Comparison of ENCODE assay signal across 9 cellular contexts in genomic region chr6:124961468-124961783, GRCh38. TPM values are rescaled to one million over a fixed set of nuclear protein-coding genes. Genes with fewer than 3 reads are reported as not detected.
DNase-seq lines count a peak whose midpoint lies in the region; ATAC-seq and TF ChIP-seq lines count a peak whose summit lies in the region.
"Had no signal": no experiment of that assay in that cellular context is flagged by ENCODE, and none has a peak within 500 bp of the region (broad histone marks: within the 10 kb centered on the region; RNA-seq: fewer than 3 reads in every experiment).

No MANE protein-coding gene starts in this region.

- no peaks in the 10 kb centered on the region for H3K9me3 Mint-ChIP-seq in dendritic cell treated with granulocyte-macrophage colony-stimulating factor and Interleukin-4, amounts not matched to agents 40 ng/mL and 50 ng/mL, for 4 days

- WGBS in heart left ventricle, 4 donors = 8 to 16% (median 12%) methylated on average over 6 of the region's 6 CpGs

- intact Hi-C loops in heart left ventricle (cut with DNase I) = loop anchor here (5.0 to 10.0 kb wide), 9 partner anchors 41 to 343 kb away; partner anchors contain the start of gene HDDC2 (in 1 of the 10)
- intact Hi-C loops in Right ventricle myocardium superior (cut with DNase I) = no loop called here
- intact Hi-C loops in dendritic cell treated with granulocyte-macrophage colony-stimulating factor and Interleukin-4, amounts not matched to agents 40 ng/mL and 50 ng/mL, for 4 days (cut with micrococcal nuclease) = loop anchor here (10.0 kb wide), 1 partner anchor 143 kb away; no protein-coding TSS in a partner anchor
- intact Hi-C loops in vagina (cut with DNase I) = loop anchor here (10.0 kb wide), 1 partner anchor 143 kb away; no protein-coding TSS in a partner anchor

- TF ChIP-seq CTCF in heart left ventricle (IDR thresholded peaks at IDR 0.05) = no peak
- TF ChIP-seq CTCF in vagina (IDR thresholded peaks at IDR 0.05) = no peak

- TF ChIP-seq POLR2A in heart left ventricle (IDR thresholded peaks at IDR 0.05) (no peak), vagina (IDR thresholded peaks at IDR 0.05) (no peak)

- peak overlapping the region; percentile 93 for H3K4me3 Mint-ChIP-seq in dendritic cell treated with granulocyte-macrophage colony-stimulating factor and Interleukin-4, amounts not matched to agents 40 ng/mL and 50 ng/mL, for 4 days

- no peaks in the 10 kb centered on the region for H3K36me3 ChIP-seq in heart left ventricle
- H3K36me3 ChIP-seq in muscle layer of duodenum (ENCODE audit: control insufficient read depth in 1 of 2, insufficient read depth in 2 of 2, low read length in 2 of 2) = peaks cover 0 to 14% of the 10 kb centered on the region in 2 donors
- no peaks in the 10 kb centered on the region for H3K36me3 ChIP-seq in vagina

- peaks cover 61% of the 10 kb centered on the region for H3K4me1 Mint-ChIP-seq in dendritic cell treated with granulocyte-macrophage colony-stimulating factor and Interleukin-4, amounts not matched to agents 40 ng/mL and 50 ng/mL, for 4 days (ENCODE audit: low read depth)

- H3K9me3 ChIP-seq in heart left ventricle (no peaks in the 10 kb centered on the region), muscle layer of duodenum (ENCODE audit: control insufficient read depth in 1 of 2, low read length in 2 of 2) (no peaks in the 10 kb centered on the region), vagina (no peaks in the 10 kb centered on the region)

- H3K27ac ChIP-seq in heart left ventricle = peak overlapping the region; percentile 84 to 96 (median 89)
- H3K27ac ChIP-seq in muscle layer of duodenum (ENCODE audit: low read length) = peak overlapping the region; percentile 98
- peak overlapping the region; percentile 97 for H3K27ac ChIP-seq in vagina

- H3K36me3 Mint-ChIP-seq in dendritic cell treated with granulocyte-macrophage colony-stimulating factor and Interleukin-4, amounts not matched to agents 40 ng/mL and 50 ng/mL, for 4 days (ENCODE audit: low read depth) = peaks cover 25% of the 10 kb centered on the region

- H3K4me1 ChIP-seq in heart left ventricle = peaks cover 0 to 34% (median 17%) of the 10 kb centered on the region in 12 donors
- peaks cover 0 to 8% of the 10 kb centered on the region in 2 donors for H3K4me1 ChIP-seq in muscle layer of duodenum (ENCODE audit: control insufficient read depth in 1 of 2, insufficient read depth in 2 of 2, low read length in 2 of 2)
- peaks cover 38% of the 10 kb centered on the region for H3K4me1 ChIP-seq in vagina

- peak overlapping the region; percentile 67 to 95 (median 85) for H3K4me3 ChIP-seq in heart left ventricle
- peak overlapping the region; percentile 88 to 90 for H3K4me3 ChIP-seq in muscle layer of duodenum (ENCODE audit: low read depth in 1 of 2, low read length in 2 of 2)
- H3K4me3 ChIP-seq in vagina = peak overlapping the region; percentile 82 to 83

- ATAC-seq in heart left ventricle (no peak), Right ventricle myocardium superior (ENCODE audit: poor library complexity) (no peak), HG03460 (IDR thresholded peaks at IDR 0.05; ENCODE audit: unreplicated experiment) (no peak)

- H3K27me3 Mint-ChIP-seq in dendritic cell treated with granulocyte-macrophage colony-stimulating factor and Interleukin-4, amounts not matched to agents 40 ng/mL and 50 ng/mL, for 4 days = no peaks in the 10 kb centered on the region

- H3K27me3 ChIP-seq in heart left ventricle (no peaks in the 10 kb centered on the region), muscle layer of duodenum (ENCODE audit: low read depth, low read length) (no peaks in the 10 kb centered on the region), vagina (no peaks in the 10 kb centered on the region)

- DNase-seq in heart left ventricle (no peak), Right ventricle myocardium superior (no peak), vagina (ENCODE audit: extremely low spot score in 2 of 2) (no peak), AG08395 (ENCODE audit: low spot score) (no peak)
- DNase-seq in NK-92 treated with Interleukin-12 subunit alpha and Interleukin-12 subunit beta, amount 100 ng/mL, for 24 hours (lab: John Stamatoyannopoulos, UW) = no peak
- DNase-seq: DND-41 had no signal

- H3K27ac Mint-ChIP-seq in dendritic cell treated with granulocyte-macrophage colony-stimulating factor and Interleukin-4, amounts not matched to agents 40 ng/mL and 50 ng/mL, for 4 days = peak overlapping the region; percentile 94

RNA-seq across cellular contexts. Expression of gene RNF217, which starts 0.8 kb away (rescaled TPM):
- total RNA-seq in heart left ventricle (10 to 100 TPM in 8 of 9 donors, 1 to 10 TPM in 1; 8.9 to 21.6 (median 14.2) TPM), Right ventricle myocardium superior (9.0 TPM), vagina (26.0 TPM)
- polyA plus RNA-seq in heart left ventricle = 1 to 10 TPM; 2.2 to 8.1 TPM
